ENCODE assay signal across 7 cellular contexts in genomic region chr17:46590157-46591146, GRCh38. TPM values are rescaled to one million over a fixed set of nuclear protein-coding genes. Genes with fewer than 3 reads are reported as not detected.
DNase-seq lines count a peak whose midpoint lies in the region; ATAC-seq and FAIRE-seq lines count a peak whose summit lies in the region.
"Not testable (repeated sequence)": the region's sequence is repeated elsewhere in the genome, so short reads cannot be mapped to it uniquely, and the experiment has no call there.

Gene NSF, plus strand, starts transcription at chr17:46590669. Its CDS starts 107 bp downstream, at chr17:46590776.

- intact Hi-C loops in activated CD4-positive, alpha-beta T cell treated with anti-CD3 and anti-CD28 coated beads, Interleukin-2, amount 10 ng/mL, durations not matched to agents 24 days and 14 days (cut with micrococcal nuclease): not testable (repeated sequence)

- not testable (repeated sequence) for DNase-seq in GM19239 (ENCODE audit: insufficient read length, low spot score); activated CD4-positive, alpha-beta T cell treated with anti-CD3 and anti-CD28 coated beads, Interleukin-2, amount 10 ng/mL, durations not matched to agents 24 days and 14 days; effector memory CD8-positive, alpha-beta T cell; left lobe of liver (ENCODE audit: low spot score); renal cortical epithelial cell (ENCODE audit: low read depth)

- peak; percentile 76 for ATAC-seq in HG02610 (IDR thresholded peaks at IDR 0.05; ENCODE audit: unreplicated experiment)
- peak; percentile 75 for ATAC-seq in HG03460 (IDR thresholded peaks at IDR 0.05; ENCODE audit: unreplicated experiment)
- ATAC-seq in effector memory CD8-positive, alpha-beta T cell (replicated peaks): peak; percentile 91
- ATAC-seq in left lobe of liver: peak; percentile 98

- H3K4me1 Mint-ChIP-seq in activated CD4-positive, alpha-beta T cell treated with anti-CD3 and anti-CD28 coated beads, Interleukin-2, amount 10 ng/mL, durations not matched to agents 24 days and 14 days; effector memory CD8-positive, alpha-beta T cell (ENCODE audit: low read depth in 2 of 2): not testable (repeated sequence)

- H3K36me3 Mint-ChIP-seq in activated CD4-positive, alpha-beta T cell treated with anti-CD3 and anti-CD28 coated beads, Interleukin-2, amount 10 ng/mL, durations not matched to agents 24 days and 14 days (ENCODE audit: low read depth); effector memory CD8-positive, alpha-beta T cell (ENCODE audit: insufficient read depth): not testable (repeated sequence)

- not testable (repeated sequence) for H3K4me3 Mint-ChIP-seq in activated CD4-positive, alpha-beta T cell treated with anti-CD3 and anti-CD28 coated beads, Interleukin-2, amount 10 ng/mL, durations not matched to agents 24 days and 14 days; effector memory CD8-positive, alpha-beta T cell

- H3K27ac Mint-ChIP-seq in activated CD4-positive, alpha-beta T cell treated with anti-CD3 and anti-CD28 coated beads, Interleukin-2, amount 10 ng/mL, durations not matched to agents 24 days and 14 days; effector memory CD8-positive, alpha-beta T cell: not testable (repeated sequence)

- not testable (repeated sequence) for H3K27me3 Mint-ChIP-seq in activated CD4-positive, alpha-beta T cell treated with anti-CD3 and anti-CD28 coated beads, Interleukin-2, amount 10 ng/mL, durations not matched to agents 24 days and 14 days; effector memory CD8-positive, alpha-beta T cell

- H3K9me3 Mint-ChIP-seq in activated CD4-positive, alpha-beta T cell treated with anti-CD3 and anti-CD28 coated beads, Interleukin-2, amount 10 ng/mL, durations not matched to agents 24 days and 14 days; effector memory CD8-positive, alpha-beta T cell: not testable (repeated sequence)

- FAIRE-seq in GM19239 (lab: Jason Lieb, UNC): peak; percentile 91

RNA-seq across cellular contexts. Expression of gene NSF, which starts in this region (rescaled TPM):
- total RNA-seq in activated CD4-positive, alpha-beta T cell treated with anti-CD3 and anti-CD28 coated beads, Interleukin-2, amount 10 ng/mL, durations not matched to agents 24 days and 14 days: 28.1 and 32.7 TPM in 2 replicates
- 23.1 TPM for total RNA-seq in left lobe of liver
- total RNA-seq in renal cortical epithelial cell: 30.9 and 47.2 TPM in 2 replicates
